Comparison of ENCODE assay signal across 24 cellular contexts in the genomic region with DNA sequence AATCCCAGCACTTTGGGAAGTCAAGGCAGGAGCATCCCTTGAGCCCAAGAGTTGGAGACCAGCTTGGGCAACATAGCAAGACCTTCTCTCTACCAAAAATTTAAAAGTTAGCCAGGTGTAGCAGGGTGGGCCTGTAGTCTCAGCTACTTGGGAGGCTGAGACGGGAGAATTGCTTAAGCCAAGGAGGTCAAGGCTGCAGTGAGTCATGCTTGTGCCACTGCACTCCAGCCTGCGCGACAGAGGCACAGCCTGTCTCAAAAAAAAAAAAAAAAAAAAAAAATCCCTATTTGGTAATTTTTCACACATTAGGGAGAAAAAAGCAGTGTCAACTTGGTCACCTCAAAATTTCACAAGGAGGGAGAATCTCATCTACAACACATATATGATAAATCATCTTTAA. TPM values are rescaled to one million over a fixed set of nuclear protein-coding genes. Genes with fewer than 3 reads are reported as not detected.
A peak's percentile ranks its signal among the peaks of the same experiment; 100 is the strongest.
DNase-seq lines count a peak whose midpoint lies in the region; ATAC-seq and TF ChIP-seq lines count a peak whose summit lies in the region.
"Had no signal": no experiment of that assay in that cellular context is flagged by ENCODE, and none has a peak within 500 bp of the region (broad histone marks: within the 10 kb centered on the region; RNA-seq: fewer than 3 reads in every experiment).

No MANE protein-coding gene starts in this region.

- H3K27ac ChIP-seq in HL-60 (replicated peaks) (no peak overlapping the region), heart right ventricle (no peak overlapping the region)
- H3K27ac ChIP-seq: left ventricle myocardium inferior, Peyer's patch, prostate gland, sigmoid colon, SK-N-MC, suprapubic skin had no signal

- H3K4me3 ChIP-seq in HL-60 (replicated peaks; ENCODE audit: insufficient read depth, low read length) = no peak overlapping the region
- no peak overlapping the region for H3K4me3 ChIP-seq in fibroblast of villous mesenchyme (ENCODE audit: low read depth, low read length)
- no peak overlapping the region for H3K4me3 ChIP-seq in heart right ventricle
- H3K4me3 ChIP-seq: GM23338, left ventricle myocardium inferior, Peyer's patch, prostate gland, sigmoid colon, SK-N-MC, suprapubic skin had no signal

- intact Hi-C loops in heart right ventricle (cut with DNase I) = no loop called here

- H3K27me3 ChIP-seq in HL-60 (ENCODE audit: insufficient read depth, poor library complexity, severe bottlenecking) (no peaks in the 10 kb centered on the region), heart right ventricle (no peaks in the 10 kb centered on the region)
- H3K27me3 ChIP-seq: Peyer's patch, sigmoid colon, suprapubic skin had no signal

- in situ Hi-C loops in ACHN (cut with HindIII; ENCODE audit: low pct_ligation_motif_present, low pct_unique_long_range_greater_than_20kb, low sequenced_read_pairs) = no loop called here

- TF ChIP-seq CTCF in HL-60 (IDR thresholded peaks at IDR 0.05; ENCODE audit: insufficient read depth, low read length) = no peak
- TF ChIP-seq CTCF in fibroblast of villous mesenchyme (IDR thresholded peaks at IDR 0.05; ENCODE audit: insufficient read depth, low read depth, low read length) = no peak
- no peak for TF ChIP-seq CTCF in heart right ventricle (IDR thresholded peaks at IDR 0.05)

- peak; percentile 34 for DNase-seq in EL
- DNase-seq in HL-60 (ENCODE audit: low read depth in 1 of 2, low spot score in 1 of 2) = peak; percentile 41 to 64
- peak; percentile 7 for DNase-seq in RPMI7951 (ENCODE audit: low read depth)
- peak; percentile 19 for DNase-seq in fibroblast of villous mesenchyme (ENCODE audit: low read depth)
- DNase-seq in heart right ventricle = no peak
- no peak for DNase-seq in ACHN
- no peak for DNase-seq in NCI-H128 (lab: John Stamatoyannopoulos, UW; ENCODE audit: unreplicated experiment)
- DNase-seq: activated CD4-positive, alpha-beta T cell treated with anti-CD3 and anti-CD28 coated beads for 36 hours; activated gamma-delta T cell; caudate nucleus; cortex of kidney; effector memory CD8-positive, alpha-beta T cell; islet precursor cell; left ventricle myocardium inferior; NCI-H2171; NCI-H524; Peyer's patch; sigmoid colon; stimulated activated naive CD4-positive, alpha-beta T cell; T-helper 17 cell had no signal

- H3K9me3 ChIP-seq in heart right ventricle = no peaks in the 10 kb centered on the region
- H3K9me3 ChIP-seq: left ventricle myocardium inferior, Peyer's patch, prostate gland, sigmoid colon, suprapubic skin had no signal

- no peak for ATAC-seq in heart right ventricle
- ATAC-seq: activated CD4-positive, alpha-beta T cell treated with anti-CD3 and anti-CD28 coated beads for 36 hours; effector memory CD8-positive, alpha-beta T cell; GM23338; T-helper 17 cell had no signal

- H3K4me1 ChIP-seq in heart right ventricle = peaks cover 0 to 3% (median 0%) of the 10 kb centered on the region in 9 donors
- H3K4me1 ChIP-seq: left ventricle myocardium inferior, Peyer's patch, prostate gland, sigmoid colon had no signal

- 81 to 93% methylated on average over 3 of the region's 3 CpGs for WGBS in heart right ventricle, 2 donors

- no peaks in the 10 kb centered on the region for H3K36me3 ChIP-seq in heart right ventricle
- H3K36me3 ChIP-seq: left ventricle myocardium inferior, Peyer's patch, prostate gland, sigmoid colon, suprapubic skin had no signal

RNA-seq across cellular contexts. Expression of gene ZNF398, which starts 6.5 kb away (rescaled TPM):
- 11.1 and 14.2 TPM in 2 replicates for total RNA-seq in RPMI7951 (2014; rRNA removed; shearing (Covaris generic))
- total RNA-seq in fibroblast of villous mesenchyme = 16.1 and 18.6 TPM in 2 replicates
- total RNA-seq in heart right ventricle = 1 to 10 TPM; 6.6 to 9.2 (median 7.8) TPM
- polyA plus RNA-seq in heart right ventricle = 1 to 10 TPM; 2.0 to 2.6 TPM

RNA-seq across cellular contexts. Expression of gene ZNF425, which starts 14.7 kb away (rescaled TPM):
- 0.48 and 1.3 TPM in 2 replicates for total RNA-seq in RPMI7951 (2014; rRNA removed; shearing (Covaris generic))
- 2.9 and 3.5 TPM in 2 replicates for total RNA-seq in fibroblast of villous mesenchyme
- total RNA-seq in heart right ventricle = 1 to 10 TPM in 1 of 10 donors, under 1 TPM in 9; 0.28 to 1.2 (median 0.78) TPM
- polyA plus RNA-seq in heart right ventricle = under 1 TPM; 0.28 to 0.37 TPM

RNA-seq across cellular contexts. Expression of gene ZNF786, which starts 50.3 kb away (rescaled TPM):
- total RNA-seq in RPMI7951 (2014; rRNA removed; shearing (Covaris generic)) = 2.2 and 2.8 TPM in 2 replicates
- total RNA-seq in fibroblast of villous mesenchyme = 6.1 and 9.1 TPM in 2 replicates
- total RNA-seq in heart right ventricle = 1 to 10 TPM; 2.0 to 3.4 (median 2.6) TPM
- 1 to 10 TPM; 2.0 TPM for polyA plus RNA-seq in heart right ventricle

RNA-seq across cellular contexts. Expression of gene ZNF282, which starts 54.6 kb away (rescaled TPM):
- total RNA-seq in RPMI7951 (2014; rRNA removed; shearing (Covaris generic)) = 8.3 and 12.1 TPM in 2 replicates
- total RNA-seq in fibroblast of villous mesenchyme = 19.0 and 21.6 TPM in 2 replicates
- 10 to 100 TPM; 10.4 to 19.9 (median 12.9) TPM for total RNA-seq in heart right ventricle
- 1 to 10 TPM; 6.7 to 8.1 TPM for polyA plus RNA-seq in heart right ventricle

Comparison
In these comparisons a context has a peak if more than half of its experiments do, and no peak if none do; other contexts are left out.
1. DNase-seq: peak in EL (single experiment), HL-60 (2 of 2), RPMI7951 (single experiment) and fibroblast of villous mesenchyme (single experiment); none in heart right ventricle (0 of 2), ACHN (single experiment) and NCI-H128 (single experiment).